ENCODE assay signal across 13 cellular contexts in genomic region chr4:121408567-121408966, GRCh38. TPM values are rescaled to one million over a fixed set of nuclear protein-coding genes. Genes with fewer than 3 reads are reported as not detected.
"Had no signal": no experiment of that assay in that cellular context is flagged by ENCODE, and none has a peak within 500 bp of the region (broad histone marks: within the 10 kb centered on the region; RNA-seq: fewer than 3 reads in every experiment).

No MANE protein-coding gene starts in this region.

RNA-seq across cellular contexts. Expression of gene QRFPR, which starts 27.7 kb away (rescaled TPM):
- total RNA-seq: activated naive CD4-positive, alpha-beta T cell treated with anti-CD3 and anti-CD28 coated beads for 36 hours; activated naive CD4-positive, alpha-beta T cell treated with anti-CD3 and anti-CD28 coated beads, Interleukin-2, amount 50 U/mL, for 72 hours; activated naive CD8-positive, alpha-beta T cell treated with anti-CD3 and anti-CD28 coated beads for 36 hours; activated naive CD8-positive, alpha-beta T cell treated with anti-CD3 and anti-CD28 coated beads, Interleukin-2, amount 10 ng/mL, durations not matched to agents 7 days and 5 days; activated T-cell treated with anti-CD3 and anti-CD28 coated beads, Interleukin-2, amount 50 U/mL, for 4 hours; activated T-cell treated with anti-CD3 and anti-CD28 coated beads, Interleukin-2, amount 50 U/mL, for 72 hours; activated T-helper 1 cell treated with anti-CD3 and anti-CD28 coated beads, Interleukin-12 subunit alpha, Interleukin-12 subunit beta, Interleukin-2, Interleukin-4 antibody, amounts not matched to agents 30 ng/mL and 10 ng/mL and 1 ng/mL, durations not matched to agents 14 hours and 24 hours and 36 hours; activated T-helper 17 cell treated with anti-CD3 and anti-CD28 coated beads, Interleukin-2, amount 50 U/mL, for 72 hours; activated T-helper 2 cell treated with anti-CD3 and anti-CD28 coated beads, Interferon-gamma antibody, Interleukin-2, Interleukin-4, amounts not matched to agents 10 μg/mL and 5 μg/mL and 100 μg/mL, durations not matched to agents 14 hours and 24 hours and 36 hours; astrocyte; body of pancreas; bronchial epithelial cell; chondrocyte had no signal
